27 cellular contexts compared by ENCODE assay signal in the genomic region with DNA sequence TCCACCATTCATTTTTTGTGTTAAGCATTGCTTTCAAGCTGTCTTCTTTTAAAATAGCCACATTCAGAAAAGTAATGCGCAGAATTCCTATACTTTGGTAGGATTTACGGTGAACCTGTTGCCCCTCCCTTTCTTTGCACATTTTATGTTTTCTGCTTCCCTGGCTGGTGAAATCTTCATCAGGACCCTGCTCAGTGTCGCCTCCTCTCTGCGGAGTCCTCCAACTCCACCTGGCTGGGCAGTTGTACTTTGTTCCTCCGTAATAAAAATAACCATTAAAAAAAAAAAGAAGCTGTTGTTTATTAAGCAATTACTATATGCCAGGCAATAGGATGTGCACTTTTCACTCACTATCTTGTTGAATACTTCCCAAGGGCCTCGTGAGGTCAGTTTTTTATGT. TPM values are rescaled to one million over a fixed set of nuclear protein-coding genes. Genes with fewer than 3 reads are reported as not detected.
"Had no signal": no experiment of that assay in that cellular context is flagged by ENCODE, and none has a peak within 500 bp of the region (broad histone marks: within the 10 kb centered on the region; RNA-seq: fewer than 3 reads in every experiment).

No MANE protein-coding gene starts in this region.

- H3K27me3 ChIP-seq: foreskin keratinocyte, right atrium auricular region, tibial nerve, uterus had no signal

- ATAC-seq: activated CD4-positive, CD25-positive, alpha-beta regulatory T cell treated with anti-CD3 and anti-CD28 coated beads, Interleukin-2, amount 50 U/mL, for 24 hours; foreskin keratinocyte had no signal

- H3K4me3 Mint-ChIP-seq: activated naive CD8-positive, alpha-beta T cell; activated T-helper 1 cell treated with anti-CD3 and anti-CD28 coated beads, Interleukin-12 subunit alpha, Interleukin-12 subunit beta, Interleukin-2, Interleukin-4 antibody, amounts not matched to agents 30 ng/mL and 10 ng/mL and 1 ng/mL, durations not matched to agents 14 hours and 24 hours and 36 hours; nephron; stimulated activated naive CD8-positive, alpha-beta T cell treated with anti-CD3 and anti-CD28 coated beads, Interleukin-15, Interleukin-2, amounts not matched to agents 100 ng/mL and 50 ng/mL, for 24 hours had no signal

- DNase-seq: activated gamma-delta T cell treated with Interleukin-2 at 50 U/mL for 16 hours; dermis blood vessel endothelial cell; effector memory CD4-positive, alpha-beta T cell; foreskin keratinocyte; hypothalamus; left ventricle myocardium inferior; mammary epithelial cell; midbrain; stimulated activated CD4-positive, alpha-beta T cell treated with anti-CD3 and anti-CD28 coated beads, Interleukin-2, amount 100 ng/mL, for 48 hours; T1000; uterus had no signal

- H3K9me3 Mint-ChIP-seq: activated T-helper 1 cell treated with anti-CD3 and anti-CD28 coated beads, Interleukin-12 subunit alpha, Interleukin-12 subunit beta, Interleukin-2, Interleukin-4 antibody, amounts not matched to agents 30 ng/mL and 10 ng/mL and 1 ng/mL, durations not matched to agents 14 hours and 24 hours and 36 hours; nephron; stimulated activated naive CD8-positive, alpha-beta T cell treated with anti-CD3 and anti-CD28 coated beads, Interleukin-15, Interleukin-2, amounts not matched to agents 100 ng/mL and 50 ng/mL, for 24 hours had no signal

- H3K4me1 ChIP-seq: foreskin keratinocyte, left ventricle myocardium inferior, prostate gland, right atrium auricular region, tibial nerve, uterus had no signal

- H3K36me3 Mint-ChIP-seq: activated naive CD8-positive, alpha-beta T cell had no signal

- H3K4me3 ChIP-seq: left ventricle myocardium inferior, prostate gland, right atrium auricular region, tibial nerve, uterus had no signal

- H3K36me3 ChIP-seq: left ventricle myocardium inferior, prostate gland, right atrium auricular region, tibial nerve, uterus had no signal

- H3K4me1 Mint-ChIP-seq: nephron had no signal

- H3K27ac Mint-ChIP-seq: activated naive CD8-positive, alpha-beta T cell; activated T-helper 1 cell treated with anti-CD3 and anti-CD28 coated beads, Interleukin-12 subunit alpha, Interleukin-12 subunit beta, Interleukin-2, Interleukin-4 antibody, amounts not matched to agents 30 ng/mL and 10 ng/mL and 1 ng/mL, durations not matched to agents 14 hours and 24 hours and 36 hours; nephron; stimulated activated naive CD8-positive, alpha-beta T cell treated with anti-CD3 and anti-CD28 coated beads, Interleukin-15, Interleukin-2, amounts not matched to agents 100 ng/mL and 50 ng/mL, for 24 hours had no signal

- H3K9me3 ChIP-seq: left ventricle myocardium inferior, prostate gland, right atrium auricular region, tibial nerve, uterus had no signal

- H3K27ac ChIP-seq: epithelial cell of prostate, foreskin keratinocyte, left ventricle myocardium inferior, prostate gland, right atrium auricular region, tibial nerve, uterus had no signal

RNA-seq across cellular contexts. Expression of gene UMOD, which starts 2.9 kb away (rescaled TPM):
- total RNA-seq: activated CD8-positive, alpha-beta memory T cell treated with anti-CD3 and anti-CD28 coated beads for 36 hours; activated T-helper 1 cell treated with anti-CD3 and anti-CD28 coated beads, Interleukin-12 subunit alpha, Interleukin-12 subunit beta, Interleukin-2, Interleukin-4 antibody, amounts not matched to agents 30 ng/mL and 10 ng/mL and 1 ng/mL, durations not matched to agents 14 hours and 24 hours and 36 hours; cerebellum; dermis blood vessel endothelial cell; fibroblast of lung; foreskin keratinocyte; left ventricle myocardium inferior; mammary epithelial cell; omental fat pad; right atrium auricular region; skeletal muscle tissue; T-helper 1 cell treated with Interleukin-12 subunit alpha and Interleukin-12 subunit beta and Interleukin-4 antibody, amounts not matched to agents 30 ng/mL and 1 ng/mL, for 36 hours; tibial nerve; uterus had no signal
- polyA plus RNA-seq: fibroblast of lung, foreskin keratinocyte, mammary epithelial cell had no signal

RNA-seq across cellular contexts. Expression of gene GP2, which starts 22.3 kb away (rescaled TPM):
- total RNA-seq: activated CD8-positive, alpha-beta memory T cell treated with anti-CD3 and anti-CD28 coated beads for 36 hours; activated T-helper 1 cell treated with anti-CD3 and anti-CD28 coated beads, Interleukin-12 subunit alpha, Interleukin-12 subunit beta, Interleukin-2, Interleukin-4 antibody, amounts not matched to agents 30 ng/mL and 10 ng/mL and 1 ng/mL, durations not matched to agents 14 hours and 24 hours and 36 hours; cerebellum; dermis blood vessel endothelial cell; fibroblast of lung; foreskin keratinocyte; left ventricle myocardium inferior; mammary epithelial cell; right atrium auricular region; skeletal muscle tissue; T-helper 1 cell treated with Interleukin-12 subunit alpha and Interleukin-12 subunit beta and Interleukin-4 antibody, amounts not matched to agents 30 ng/mL and 1 ng/mL, for 36 hours; uterus had no signal
- polyA plus RNA-seq: fibroblast of lung, foreskin keratinocyte, mammary epithelial cell had no signal

RNA-seq across cellular contexts. Expression of gene PDILT, which starts 54.9 kb away (rescaled TPM):
- total RNA-seq: activated CD8-positive, alpha-beta memory T cell treated with anti-CD3 and anti-CD28 coated beads for 36 hours; activated T-helper 1 cell treated with anti-CD3 and anti-CD28 coated beads, Interleukin-12 subunit alpha, Interleukin-12 subunit beta, Interleukin-2, Interleukin-4 antibody, amounts not matched to agents 30 ng/mL and 10 ng/mL and 1 ng/mL, durations not matched to agents 14 hours and 24 hours and 36 hours; cerebellum; dermis blood vessel endothelial cell; fibroblast of lung; foreskin keratinocyte; kidney; left ventricle myocardium inferior; mammary epithelial cell; omental fat pad; right atrium auricular region; skeletal muscle tissue; T-helper 1 cell treated with Interleukin-12 subunit alpha and Interleukin-12 subunit beta and Interleukin-4 antibody, amounts not matched to agents 30 ng/mL and 1 ng/mL, for 36 hours; tibial nerve; uterus had no signal
- polyA plus RNA-seq: fibroblast of lung, foreskin keratinocyte, mammary epithelial cell had no signal

RNA-seq across cellular contexts. Expression of gene ACSM5, which starts 59.7 kb away (rescaled TPM):
- total RNA-seq: activated CD8-positive, alpha-beta memory T cell treated with anti-CD3 and anti-CD28 coated beads for 36 hours; activated T-helper 1 cell treated with anti-CD3 and anti-CD28 coated beads, Interleukin-12 subunit alpha, Interleukin-12 subunit beta, Interleukin-2, Interleukin-4 antibody, amounts not matched to agents 30 ng/mL and 10 ng/mL and 1 ng/mL, durations not matched to agents 14 hours and 24 hours and 36 hours; fibroblast of lung; foreskin keratinocyte; mammary epithelial cell; T-helper 1 cell treated with Interleukin-12 subunit alpha and Interleukin-12 subunit beta and Interleukin-4 antibody, amounts not matched to agents 30 ng/mL and 1 ng/mL, for 36 hours had no signal
- polyA plus RNA-seq: foreskin keratinocyte, mammary epithelial cell had no signal
